1 cellular context compared by ENCODE assay signal in the genomic region with DNA sequence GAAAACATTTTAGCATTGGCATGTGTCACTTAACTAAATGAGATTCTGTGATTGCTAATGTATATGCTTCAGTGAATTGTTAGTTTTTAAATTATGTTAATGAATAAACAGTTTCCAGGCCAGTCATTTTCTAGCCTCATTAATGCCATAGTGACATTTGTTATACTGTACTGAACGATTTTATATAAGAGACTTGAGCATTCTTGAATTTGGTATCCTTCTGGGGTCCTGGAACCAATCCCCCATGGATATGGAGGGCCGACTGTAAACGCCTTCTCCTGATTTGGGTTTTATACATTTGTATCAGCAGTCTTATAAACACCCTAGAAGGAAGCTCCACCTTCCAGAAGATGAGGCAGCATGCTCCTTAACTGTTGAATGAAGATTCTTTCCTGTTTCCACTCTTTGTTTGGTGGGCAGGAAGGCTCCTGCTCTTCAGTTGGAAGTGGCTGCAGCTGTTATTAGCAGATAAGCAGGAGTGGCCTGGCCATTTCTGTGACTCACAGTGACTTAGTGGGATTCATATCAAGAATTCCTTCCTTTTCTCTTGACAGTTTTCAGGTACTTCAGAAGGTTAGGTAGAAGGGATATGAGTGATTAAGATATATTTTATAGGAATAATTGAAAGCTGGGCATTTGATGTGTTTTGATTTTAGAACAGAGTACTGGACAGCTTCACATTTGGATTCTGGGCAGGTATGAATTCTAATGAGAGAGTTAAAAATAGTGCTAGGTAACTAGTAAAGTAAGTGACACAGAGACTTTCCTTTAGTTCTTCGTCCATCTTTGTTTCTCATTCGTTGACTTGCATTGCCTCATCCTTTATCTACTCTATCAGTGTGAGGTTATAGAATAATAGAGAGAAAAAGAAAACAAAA.
A peak's percentile ranks its signal among the peaks of the same experiment; 100 is the strongest.
TF ChIP-seq lines count a peak whose summit lies in the region.

No MANE protein-coding gene starts in this region.

TF ChIP-seq in K562, 482 proteins besides CTCF, POLR2A, EP300 and RAD21 (continued from another document and continues in another):
- no peak for TF ChIP-seq NR2C2 (CRISPR knock-in tag; IDR thresholded peaks at IDR 0.05)
- TF ChIP-seq NR2C2 (tag; IDR thresholded peaks at IDR 0.05): no peak; the same call in 1 of the 2 replicates
- TF ChIP-seq, protein P1, sequence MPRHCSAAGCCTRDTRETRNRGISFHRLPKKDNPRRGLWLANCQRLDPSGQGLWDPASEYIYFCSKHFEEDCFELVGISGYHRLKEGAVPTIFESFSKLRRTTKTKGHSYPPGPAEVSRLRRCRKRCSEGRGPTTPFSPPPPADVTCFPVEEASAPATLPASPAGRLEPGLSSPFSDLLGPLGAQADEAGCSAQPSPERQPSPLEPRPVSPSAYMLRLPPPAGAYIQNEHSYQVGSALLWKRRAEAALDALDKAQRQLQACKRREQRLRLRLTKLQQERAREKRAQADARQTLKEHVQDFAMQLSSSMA (CRISPR knock-in tag; IDR thresholded peaks at IDR 0.05): no peak
- TF ChIP-seq C11orf30 (IDR thresholded peaks at IDR 0.05; ENCODE audit: low read depth): peak; percentile 90
- no peak for TF ChIP-seq CHD1 (IDR thresholded peaks at IDR 0.05; ENCODE audit: low read length)
- no peak for TF ChIP-seq ZNF121 (CRISPR knock-in tag; conservative IDR thresholded peaks at IDR 0.05)
- no peak for TF ChIP-seq RBM39 (optimal IDR thresholded peaks at IDR 0.05; ENCODE audit: low read depth, low read length)
- no peak for TF ChIP-seq ZNF140 (CRISPR knock-in tag; IDR thresholded peaks at IDR 0.05)
- TF ChIP-seq PHF21A (IDR thresholded peaks at IDR 0.05; ENCODE audit: borderline replicate concordance, low read depth): no peak
- TF ChIP-seq, protein P2, sequence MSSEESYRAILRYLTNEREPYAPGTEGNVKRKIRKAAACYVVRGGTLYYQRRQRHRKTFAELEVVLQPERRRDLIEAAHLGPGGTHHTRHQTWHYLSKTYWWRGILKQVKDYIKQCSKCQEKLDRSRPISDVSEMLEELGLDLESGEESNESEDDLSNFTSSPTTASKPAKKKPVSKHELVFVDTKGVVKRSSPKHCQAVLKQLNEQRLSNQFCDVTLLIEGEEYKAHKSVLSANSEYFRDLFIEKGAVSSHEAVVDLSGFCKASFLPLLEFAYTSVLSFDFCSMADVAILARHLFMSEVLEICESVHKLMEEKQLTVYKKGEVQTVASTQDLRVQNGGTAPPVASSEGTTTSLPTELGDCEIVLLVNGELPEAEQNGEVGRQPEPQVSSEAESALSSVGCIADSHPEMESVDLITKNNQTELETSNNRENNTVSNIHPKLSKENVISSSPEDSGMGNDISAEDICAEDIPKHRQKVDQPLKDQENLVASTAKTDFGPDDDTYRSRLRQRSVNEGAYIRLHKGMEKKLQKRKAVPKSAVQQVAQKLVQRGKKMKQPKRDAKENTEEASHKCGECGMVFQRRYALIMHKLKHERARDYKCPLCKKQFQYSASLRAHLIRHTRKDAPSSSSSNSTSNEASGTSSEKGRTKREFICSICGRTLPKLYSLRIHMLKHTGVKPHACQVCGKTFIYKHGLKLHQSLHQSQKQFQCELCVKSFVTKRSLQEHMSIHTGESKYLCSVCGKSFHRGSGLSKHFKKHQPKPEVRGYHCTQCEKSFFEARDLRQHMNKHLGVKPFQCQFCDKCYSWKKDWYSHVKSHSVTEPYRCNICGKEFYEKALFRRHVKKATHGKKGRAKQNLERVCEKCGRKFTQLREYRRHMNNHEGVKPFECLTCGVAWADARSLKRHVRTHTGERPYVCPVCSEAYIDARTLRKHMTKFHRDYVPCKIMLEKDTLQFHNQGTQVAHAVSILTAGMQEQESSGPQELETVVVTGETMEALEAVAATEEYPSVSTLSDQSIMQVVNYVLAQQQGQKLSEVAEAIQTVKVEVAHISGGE (CRISPR knock-in tag; IDR thresholded peaks at IDR 0.05): no peak
- TF ChIP-seq ZNF184 (CRISPR knock-in tag; IDR thresholded peaks at IDR 0.05): no peak
- TF ChIP-seq MCM5 (IDR thresholded peaks at IDR 0.05; ENCODE audit: low read depth): no peak
- TF ChIP-seq SAFB (IDR thresholded peaks at IDR 0.05; ENCODE audit: borderline replicate concordance, low read depth, low read length): no peak
- no peak for TF ChIP-seq ZNF830 (CRISPR knock-in tag; IDR thresholded peaks at IDR 0.05)
- no peak for TF ChIP-seq POLR3G (IDR thresholded peaks at IDR 0.05; ENCODE audit: extremely low read depth, insufficient read length, insufficient replicate concordance)
- TF ChIP-seq TAF9B (IDR thresholded peaks at IDR 0.05; ENCODE audit: partially characterized antibody): peak; percentile 62
- TF ChIP-seq HMGN3 (IDR thresholded peaks at IDR 0.05; ENCODE audit: borderline replicate concordance, extremely low read depth, insufficient read length, low read depth, low read length): peak; percentile 87
- no peak; the same call in none of the 2 replicates for TF ChIP-seq NFRKB (IDR thresholded peaks at IDR 0.05; ENCODE audit: low read depth)
- TF ChIP-seq, protein P3, sequence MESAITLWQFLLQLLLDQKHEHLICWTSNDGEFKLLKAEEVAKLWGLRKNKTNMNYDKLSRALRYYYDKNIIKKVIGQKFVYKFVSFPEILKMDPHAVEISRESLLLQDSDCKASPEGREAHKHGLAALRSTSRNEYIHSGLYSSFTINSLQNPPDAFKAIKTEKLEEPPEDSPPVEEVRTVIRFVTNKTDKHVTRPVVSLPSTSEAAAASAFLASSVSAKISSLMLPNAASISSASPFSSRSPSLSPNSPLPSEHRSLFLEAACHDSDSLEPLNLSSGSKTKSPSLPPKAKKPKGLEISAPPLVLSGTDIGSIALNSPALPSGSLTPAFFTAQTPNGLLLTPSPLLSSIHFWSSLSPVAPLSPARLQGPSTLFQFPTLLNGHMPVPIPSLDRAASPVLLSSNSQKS (CRISPR knock-in tag; IDR thresholded peaks at IDR 0.05): no peak
- TF ChIP-seq ETV5 (CRISPR knock-in tag; IDR thresholded peaks at IDR 0.05; ENCODE audit: low read depth): peak; percentile 89
- TF ChIP-seq CREB1 (IDR thresholded peaks at IDR 0.05): 0 out of 2 replicates have a peak, but pooled peaks have one; percentile 35
- TF ChIP-seq CREB1 (CRISPR knock-in tag; IDR thresholded peaks at IDR 0.05): no peak
- TF ChIP-seq DACH1 (IDR thresholded peaks at IDR 0.05; ENCODE audit: partially characterized antibody): peak; percentile 94
- TF ChIP-seq NELFE (IDR thresholded peaks at IDR 0.05; ENCODE audit: insufficient read depth, insufficient read length): no peak
- TF ChIP-seq ZNF23 (CRISPR knock-in tag; IDR thresholded peaks at IDR 0.05): no peak
- TF ChIP-seq YY1 (IDR thresholded peaks at IDR 0.05; ENCODE audit: borderline replicate concordance in 1 of 3, control insufficient read depth in 1 of 3, extremely low read depth in 1 of 3, insufficient read depth in 3 of 3, insufficient read length in 1 of 3, insufficient replicate concordance in 2 of 3, low read depth in 1 of 3, low read length in 2 of 3): peak in 1 of 3 experiments; percentile 21
- peak in 1 of 2 experiments; percentile 59; a peak in 1 of 4 replicates for TF ChIP-seq SRF (CRISPR knock-in tag; IDR thresholded peaks at IDR 0.05)
- TF ChIP-seq, protein P4, sequence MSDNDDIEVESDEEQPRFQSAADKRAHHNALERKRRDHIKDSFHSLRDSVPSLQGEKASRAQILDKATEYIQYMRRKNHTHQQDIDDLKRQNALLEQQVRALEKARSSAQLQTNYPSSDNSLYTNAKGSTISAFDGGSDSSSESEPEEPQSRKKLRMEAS (CRISPR knock-in tag; IDR thresholded peaks at IDR 0.05): peak; percentile 54; the same call in 1 of the 2 replicates
- peak; percentile 40 for TF ChIP-seq HDAC3 (IDR thresholded peaks at IDR 0.05; ENCODE audit: borderline replicate concordance, partially characterized antibody)
- TF ChIP-seq SIN3A (IDR thresholded peaks at IDR 0.05; ENCODE audit: borderline replicate concordance in 2 of 2, control insufficient read depth in 1 of 2, low read depth in 2 of 2, low read length in 2 of 2): no peak
- TF ChIP-seq, protein P5, sequence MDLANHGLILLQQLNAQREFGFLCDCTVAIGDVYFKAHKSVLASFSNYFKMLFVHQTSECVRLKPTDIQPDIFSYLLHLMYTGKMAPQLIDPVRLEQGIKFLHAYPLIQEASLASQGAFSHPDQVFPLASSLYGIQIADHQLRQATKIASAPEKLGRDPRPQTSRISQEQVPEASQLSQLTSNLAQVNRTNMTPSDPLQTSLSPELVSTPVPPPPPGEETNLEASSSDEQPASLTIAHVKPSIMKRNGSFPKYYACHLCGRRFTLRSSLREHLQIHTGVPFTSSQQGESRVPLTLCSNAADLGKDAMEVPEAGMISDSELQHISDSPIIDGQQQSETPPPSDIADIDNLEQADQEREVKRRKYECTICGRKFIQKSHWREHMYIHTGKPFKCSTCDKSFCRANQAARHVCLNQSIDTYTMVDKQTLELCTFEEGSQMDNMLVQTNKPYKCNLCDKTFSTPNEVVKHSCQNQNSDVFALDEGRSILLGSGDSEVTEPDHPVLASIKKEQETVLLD (IDR thresholded peaks at IDR 0.05): peak; percentile 65; the same call in 1 of the 2 replicates
- TF ChIP-seq MYBL2 (IDR thresholded peaks at IDR 0.05; ENCODE audit: low read depth): no peak
- no peak for TF ChIP-seq MYBL2 (CRISPR knock-in tag; IDR thresholded peaks at IDR 0.05; ENCODE audit: borderline replicate concordance)
- peak; percentile 74; the same call in 1 of the 2 replicates for TF ChIP-seq CC2D1A (IDR thresholded peaks at IDR 0.05)
- TF ChIP-seq, protein P6, sequence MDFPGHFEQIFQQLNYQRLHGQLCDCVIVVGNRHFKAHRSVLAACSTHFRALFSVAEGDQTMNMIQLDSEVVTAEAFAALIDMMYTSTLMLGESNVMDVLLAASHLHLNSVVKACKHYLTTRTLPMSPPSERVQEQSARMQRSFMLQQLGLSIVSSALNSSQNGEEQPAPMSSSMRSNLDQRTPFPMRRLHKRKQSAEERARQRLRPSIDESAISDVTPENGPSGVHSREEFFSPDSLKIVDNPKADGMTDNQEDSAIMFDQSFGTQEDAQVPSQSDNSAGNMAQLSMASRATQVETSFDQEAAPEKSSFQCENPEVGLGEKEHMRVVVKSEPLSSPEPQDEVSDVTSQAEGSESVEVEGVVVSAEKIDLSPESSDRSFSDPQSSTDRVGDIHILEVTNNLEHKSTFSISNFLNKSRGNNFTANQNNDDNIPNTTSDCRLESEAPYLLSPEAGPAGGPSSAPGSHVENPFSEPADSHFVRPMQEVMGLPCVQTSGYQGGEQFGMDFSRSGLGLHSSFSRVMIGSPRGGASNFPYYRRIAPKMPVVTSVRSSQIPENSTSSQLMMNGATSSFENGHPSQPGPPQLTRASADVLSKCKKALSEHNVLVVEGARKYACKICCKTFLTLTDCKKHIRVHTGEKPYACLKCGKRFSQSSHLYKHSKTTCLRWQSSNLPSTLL (IDR thresholded peaks at IDR 0.05): no peak
- TF ChIP-seq TARDBP (IDR thresholded peaks at IDR 0.05): no peak
- 0 out of 2 replicates have a peak, but pooled peaks have one; percentile 30 for TF ChIP-seq PYGO2 (tag; IDR thresholded peaks at IDR 0.05)
- TF ChIP-seq NR4A1 (CRISPR knock-in tag; IDR thresholded peaks at IDR 0.05): no peak
- TF ChIP-seq NR4A1 (tag; IDR thresholded peaks at IDR 0.05): 0 out of 2 replicates have a peak, but pooled peaks have one; percentile 15
- TF ChIP-seq, protein P7, sequence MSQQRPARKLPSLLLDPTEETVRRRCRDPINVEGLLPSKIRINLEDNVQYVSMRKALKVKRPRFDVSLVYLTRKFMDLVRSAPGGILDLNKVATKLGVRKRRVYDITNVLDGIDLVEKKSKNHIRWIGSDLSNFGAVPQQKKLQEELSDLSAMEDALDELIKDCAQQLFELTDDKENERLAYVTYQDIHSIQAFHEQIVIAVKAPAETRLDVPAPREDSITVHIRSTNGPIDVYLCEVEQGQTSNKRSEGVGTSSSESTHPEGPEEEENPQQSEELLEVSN (IDR thresholded peaks at IDR 0.05; ENCODE audit: borderline replicate concordance in 1 of 2, extremely low read depth in 1 of 2, insufficient read depth in 1 of 2, insufficient read length in 1 of 2, low read depth in 1 of 2, low read length in 1 of 2, poor library complexity in 1 of 2, severe bottlenecking in 1 of 2): peak in 1 of 2 experiments; percentile 23
- TF ChIP-seq, protein P8, sequence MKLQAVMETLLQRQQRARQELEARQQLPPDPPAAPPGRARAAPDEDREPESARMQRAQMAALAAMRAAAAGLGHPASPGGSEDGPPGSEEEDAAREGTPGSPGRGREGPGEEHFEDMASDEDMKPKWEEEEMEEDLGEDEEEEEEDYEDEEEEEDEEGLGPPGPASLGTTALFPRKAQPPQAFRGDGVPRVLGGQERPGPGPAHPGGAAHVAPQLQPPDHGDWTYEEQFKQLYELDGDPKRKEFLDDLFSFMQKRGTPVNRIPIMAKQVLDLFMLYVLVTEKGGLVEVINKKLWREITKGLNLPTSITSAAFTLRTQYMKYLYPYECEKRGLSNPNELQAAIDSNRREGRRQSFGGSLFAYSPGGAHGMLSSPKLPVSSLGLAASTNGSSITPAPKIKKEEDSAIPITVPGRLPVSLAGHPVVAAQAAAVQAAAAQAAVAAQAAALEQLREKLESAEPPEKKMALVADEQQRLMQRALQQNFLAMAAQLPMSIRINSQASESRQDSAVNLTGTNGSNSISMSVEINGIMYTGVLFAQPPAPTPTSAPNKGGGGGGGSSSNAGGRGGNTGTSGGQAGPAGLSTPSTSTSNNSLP (IDR thresholded peaks at IDR 0.05; ENCODE audit: borderline replicate concordance, low read depth, low read length): no peak
- TF ChIP-seq ZEB2 (IDR thresholded peaks at IDR 0.05): peak; percentile 93
- TF ChIP-seq EWSR1 (IDR thresholded peaks at IDR 0.05; ENCODE audit: borderline replicate concordance, low read depth, partially characterized antibody): no peak
- TF ChIP-seq RBM25 (IDR thresholded peaks at IDR 0.05; ENCODE audit: low read depth, low read length, severe bottlenecking): no peak
- peak; percentile 81; the same call in 1 of the 2 replicates for TF ChIP-seq ZBED1 (IDR thresholded peaks at IDR 0.05)
- TF ChIP-seq FOXA3 (CRISPR knock-in tag; conservative IDR thresholded peaks at IDR 0.05 in 1 of 2, IDR thresholded peaks at IDR 0.05 in 1 of 2): no peak
- peak; percentile 87 for TF ChIP-seq MAFG (tag; conservative IDR thresholded peaks at IDR 0.05)
- no peak for TF ChIP-seq ZNF444 (CRISPR knock-in tag; IDR thresholded peaks at IDR 0.05)
- TF ChIP-seq RAD51 (IDR thresholded peaks at IDR 0.05; ENCODE audit: borderline replicate concordance, low read depth): no peak
- TF ChIP-seq, protein P9, sequence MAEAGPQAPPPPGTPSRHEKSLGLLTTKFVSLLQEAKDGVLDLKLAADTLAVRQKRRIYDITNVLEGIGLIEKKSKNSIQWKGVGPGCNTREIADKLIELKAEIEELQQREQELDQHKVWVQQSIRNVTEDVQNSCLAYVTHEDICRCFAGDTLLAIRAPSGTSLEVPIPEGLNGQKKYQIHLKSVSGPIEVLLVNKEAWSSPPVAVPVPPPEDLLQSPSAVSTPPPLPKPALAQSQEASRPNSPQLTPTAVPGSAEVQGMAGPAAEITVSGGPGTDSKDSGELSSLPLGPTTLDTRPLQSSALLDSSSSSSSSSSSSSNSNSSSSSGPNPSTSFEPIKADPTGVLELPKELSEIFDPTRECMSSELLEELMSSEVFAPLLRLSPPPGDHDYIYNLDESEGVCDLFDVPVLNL (CRISPR knock-in tag; IDR thresholded peaks at IDR 0.05; ENCODE audit: low read depth): no peak
- TF ChIP-seq U2AF1 (optimal IDR thresholded peaks at IDR 0.05; ENCODE audit: low read depth, low read length): no peak
- TF ChIP-seq CAMTA2 (CRISPR knock-in tag; conservative IDR thresholded peaks at IDR 0.05): no peak
